ENCODE assay signal across 2 cellular contexts in the genomic region with DNA sequence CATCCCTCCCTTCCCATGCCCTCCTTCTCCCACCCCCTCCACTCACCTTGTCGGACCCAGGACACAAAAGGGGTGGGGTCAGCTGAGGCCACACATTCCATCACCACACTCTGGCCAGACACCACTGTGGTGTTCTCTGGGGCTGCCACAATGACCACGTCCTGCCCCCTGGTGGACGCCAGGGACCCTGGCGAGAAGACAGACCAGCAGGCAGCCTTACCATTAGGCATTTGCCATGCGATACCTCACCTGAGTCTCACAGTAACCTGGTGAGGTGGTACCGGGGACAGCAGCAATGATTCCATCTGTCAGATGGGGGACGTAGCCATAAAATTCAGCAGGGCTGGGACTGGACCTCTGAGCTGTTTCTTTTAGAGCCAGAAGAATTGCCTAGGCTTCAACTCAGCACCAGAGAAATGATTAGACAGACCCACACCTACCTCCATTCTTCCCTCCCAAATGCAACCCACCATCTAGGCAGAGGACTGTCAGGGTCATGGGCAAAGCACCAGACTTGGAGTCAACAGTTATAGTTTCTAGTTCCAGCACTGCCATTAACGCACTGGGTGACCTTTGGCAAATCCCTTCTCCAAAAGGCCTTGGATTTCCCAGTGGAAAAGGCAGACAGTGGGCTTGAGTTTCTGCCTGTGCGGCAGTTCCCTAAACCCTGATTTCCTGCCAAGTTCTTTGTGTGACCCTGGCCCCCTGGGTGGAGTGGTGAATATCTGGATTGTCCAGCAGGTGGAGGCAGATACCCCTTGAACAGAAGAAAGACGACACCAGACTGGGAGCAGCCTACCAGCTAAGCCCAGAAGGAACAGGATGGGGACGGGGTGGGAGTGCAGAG.
A peak's percentile ranks its signal among the peaks of the same experiment; 100 is the strongest.
TF ChIP-seq lines count a peak whose summit lies in the region.

No MANE protein-coding gene starts in this region.

TF ChIP-seq in HEK293, 187 proteins besides CTCF, POLR2A, EP300 and RAD21 (continues in another document):
- no peak for TF ChIP-seq SCRT1 (tag by site-specific recombination; IDR thresholded peaks at IDR 0.05; ENCODE audit: borderline replicate concordance)
- peak; percentile 46; the same call in 1 of the 2 replicates for TF ChIP-seq WT1 (tag by site-specific recombination; IDR thresholded peaks at IDR 0.05)
- TF ChIP-seq MZF1 (tag by site-specific recombination; IDR thresholded peaks at IDR 0.05; ENCODE audit: borderline replicate concordance) = no peak
- peak; percentile 84; the same call in 1 of the 2 replicates for TF ChIP-seq ZNF2 (tag by site-specific recombination; IDR thresholded peaks at IDR 0.05)
- TF ChIP-seq ZBTB17 (tag by site-specific recombination; IDR thresholded peaks at IDR 0.05) = peak; percentile 89
- TF ChIP-seq, protein P1, sequence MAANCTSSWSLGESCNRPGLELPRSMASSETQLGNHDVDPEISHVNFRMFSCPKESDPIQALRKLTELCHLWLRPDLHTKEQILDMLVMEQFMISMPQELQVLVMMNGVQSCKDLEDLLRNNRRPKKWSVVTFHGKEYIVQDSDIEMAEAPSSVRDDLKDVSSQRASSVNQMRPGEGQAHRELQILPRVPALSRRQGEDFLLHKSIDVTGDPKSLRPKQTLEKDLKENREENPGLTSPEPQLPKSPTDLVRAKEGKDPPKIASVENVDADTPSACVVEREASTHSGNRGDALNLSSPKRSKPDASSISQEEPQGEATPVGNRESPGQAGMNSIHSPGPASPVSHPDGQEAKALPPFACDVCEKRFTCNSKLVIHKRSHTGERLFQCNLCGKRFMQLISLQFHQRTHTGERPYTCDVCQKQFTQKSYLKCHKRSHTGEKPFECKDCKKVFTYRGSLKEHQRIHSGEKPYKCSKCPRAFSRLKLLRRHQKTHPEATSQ (tag by site-specific recombination; IDR thresholded peaks at IDR 0.05) = no peak
- no peak for TF ChIP-seq ZNF114 (tag by site-specific recombination; IDR thresholded peaks at IDR 0.05)
- TF ChIP-seq, protein P2, sequence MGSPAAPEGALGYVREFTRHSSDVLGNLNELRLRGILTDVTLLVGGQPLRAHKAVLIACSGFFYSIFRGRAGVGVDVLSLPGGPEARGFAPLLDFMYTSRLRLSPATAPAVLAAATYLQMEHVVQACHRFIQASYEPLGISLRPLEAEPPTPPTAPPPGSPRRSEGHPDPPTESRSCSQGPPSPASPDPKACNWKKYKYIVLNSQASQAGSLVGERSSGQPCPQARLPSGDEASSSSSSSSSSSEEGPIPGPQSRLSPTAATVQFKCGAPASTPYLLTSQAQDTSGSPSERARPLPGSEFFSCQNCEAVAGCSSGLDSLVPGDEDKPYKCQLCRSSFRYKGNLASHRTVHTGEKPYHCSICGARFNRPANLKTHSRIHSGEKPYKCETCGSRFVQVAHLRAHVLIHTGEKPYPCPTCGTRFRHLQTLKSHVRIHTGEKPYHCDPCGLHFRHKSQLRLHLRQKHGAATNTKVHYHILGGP (tag by site-specific recombination; IDR thresholded peaks at IDR 0.05) = no peak
- TF ChIP-seq ZNF121 (tag by site-specific recombination; IDR thresholded peaks at IDR 0.05) = no peak
- TF ChIP-seq HOXC10 (CRISPR knock-in tag; IDR thresholded peaks at IDR 0.05) = no peak
- no peak for TF ChIP-seq ZBTB21 (tag by site-specific recombination; IDR thresholded peaks at IDR 0.05)
- TF ChIP-seq KLF10 (tag by site-specific recombination; IDR thresholded peaks at IDR 0.05) = no peak
- peak; percentile 99 for TF ChIP-seq ZFHX2 (tag by site-specific recombination; conservative IDR thresholded peaks at IDR 0.05)
- TF ChIP-seq GLIS1 (tag by site-specific recombination; IDR thresholded peaks at IDR 0.05) = peak; percentile 98
- TF ChIP-seq ZNF48 (tag by site-specific recombination; IDR thresholded peaks at IDR 0.05) = no peak
- peak; percentile 71; the same call in 1 of the 2 replicates for TF ChIP-seq ZNF391 (tag by site-specific recombination; IDR thresholded peaks at IDR 0.05; ENCODE audit: borderline replicate concordance, low read depth)
- TF ChIP-seq ZNF366 (tag by site-specific recombination; conservative IDR thresholded peaks at IDR 0.05) = no peak
- no peak for TF ChIP-seq SP2 (tag by site-specific recombination; IDR thresholded peaks at IDR 0.05)
- TF ChIP-seq TCF7L2 (IDR thresholded peaks at IDR 0.05; ENCODE audit: borderline replicate concordance, low read depth, low read length) = no peak
- no peak for TF ChIP-seq ZNF530 (tag by site-specific recombination; IDR thresholded peaks at IDR 0.05; ENCODE audit: low read depth)
- TF ChIP-seq ZIC2 (tag by site-specific recombination; IDR thresholded peaks at IDR 0.05) = peak; percentile 84
- no peak for TF ChIP-seq ZNF791 (tag by site-specific recombination; IDR thresholded peaks at IDR 0.05)
- TF ChIP-seq, protein P3, sequence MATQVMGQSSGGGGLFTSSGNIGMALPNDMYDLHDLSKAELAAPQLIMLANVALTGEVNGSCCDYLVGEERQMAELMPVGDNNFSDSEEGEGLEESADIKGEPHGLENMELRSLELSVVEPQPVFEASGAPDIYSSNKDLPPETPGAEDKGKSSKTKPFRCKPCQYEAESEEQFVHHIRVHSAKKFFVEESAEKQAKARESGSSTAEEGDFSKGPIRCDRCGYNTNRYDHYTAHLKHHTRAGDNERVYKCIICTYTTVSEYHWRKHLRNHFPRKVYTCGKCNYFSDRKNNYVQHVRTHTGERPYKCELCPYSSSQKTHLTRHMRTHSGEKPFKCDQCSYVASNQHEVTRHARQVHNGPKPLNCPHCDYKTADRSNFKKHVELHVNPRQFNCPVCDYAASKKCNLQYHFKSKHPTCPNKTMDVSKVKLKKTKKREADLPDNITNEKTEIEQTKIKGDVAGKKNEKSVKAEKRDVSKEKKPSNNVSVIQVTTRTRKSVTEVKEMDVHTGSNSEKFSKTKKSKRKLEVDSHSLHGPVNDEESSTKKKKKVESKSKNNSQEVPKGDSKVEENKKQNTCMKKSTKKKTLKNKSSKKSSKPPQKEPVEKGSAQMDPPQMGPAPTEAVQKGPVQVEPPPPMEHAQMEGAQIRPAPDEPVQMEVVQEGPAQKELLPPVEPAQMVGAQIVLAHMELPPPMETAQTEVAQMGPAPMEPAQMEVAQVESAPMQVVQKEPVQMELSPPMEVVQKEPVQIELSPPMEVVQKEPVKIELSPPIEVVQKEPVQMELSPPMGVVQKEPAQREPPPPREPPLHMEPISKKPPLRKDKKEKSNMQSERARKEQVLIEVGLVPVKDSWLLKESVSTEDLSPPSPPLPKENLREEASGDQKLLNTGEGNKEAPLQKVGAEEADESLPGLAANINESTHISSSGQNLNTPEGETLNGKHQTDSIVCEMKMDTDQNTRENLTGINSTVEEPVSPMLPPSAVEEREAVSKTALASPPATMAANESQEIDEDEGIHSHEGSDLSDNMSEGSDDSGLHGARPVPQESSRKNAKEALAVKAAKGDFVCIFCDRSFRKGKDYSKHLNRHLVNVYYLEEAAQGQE (tag by site-specific recombination; IDR thresholded peaks at IDR 0.05) = peak; percentile 50; the same call in 1 of the 2 replicates
- TF ChIP-seq ZNF112 (tag by site-specific recombination; IDR thresholded peaks at IDR 0.05) = no peak
- TF ChIP-seq, protein P4, sequence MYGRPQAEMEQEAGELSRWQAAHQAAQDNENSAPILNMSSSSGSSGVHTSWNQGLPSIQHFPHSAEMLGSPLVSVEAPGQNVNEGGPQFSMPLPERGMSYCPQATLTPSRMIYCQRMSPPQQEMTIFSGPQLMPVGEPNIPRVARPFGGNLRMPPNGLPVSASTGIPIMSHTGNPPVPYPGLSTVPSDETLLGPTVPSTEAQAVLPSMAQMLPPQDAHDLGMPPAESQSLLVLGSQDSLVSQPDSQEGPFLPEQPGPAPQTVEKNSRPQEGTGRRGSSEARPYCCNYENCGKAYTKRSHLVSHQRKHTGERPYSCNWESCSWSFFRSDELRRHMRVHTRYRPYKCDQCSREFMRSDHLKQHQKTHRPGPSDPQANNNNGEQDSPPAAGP (tag by site-specific recombination; IDR thresholded peaks at IDR 0.05) = peak; percentile 52; the same call in 1 of the 2 replicates
- TF ChIP-seq ZSCAN30 (tag by site-specific recombination; IDR thresholded peaks at IDR 0.05) = peak; percentile 77

TF ChIP-seq in H1, 55 proteins besides CTCF, POLR2A, EP300 and RAD21:
- 0 out of 2 replicates have a peak, but pooled peaks have one; percentile 32 for TF ChIP-seq TCF12 (IDR thresholded peaks at IDR 0.05; ENCODE audit: low read depth, low read length)
- TF ChIP-seq SRF (IDR thresholded peaks at IDR 0.05; ENCODE audit: low read depth, low read length) = no peak
- no peak for TF ChIP-seq KDM5A (IDR thresholded peaks at IDR 0.05; ENCODE audit: low read length)
- no peak for TF ChIP-seq CTBP2 (IDR thresholded peaks at IDR 0.05; ENCODE audit: borderline replicate concordance, insufficient read depth, insufficient read length, low read length)
- TF ChIP-seq, protein P5, sequence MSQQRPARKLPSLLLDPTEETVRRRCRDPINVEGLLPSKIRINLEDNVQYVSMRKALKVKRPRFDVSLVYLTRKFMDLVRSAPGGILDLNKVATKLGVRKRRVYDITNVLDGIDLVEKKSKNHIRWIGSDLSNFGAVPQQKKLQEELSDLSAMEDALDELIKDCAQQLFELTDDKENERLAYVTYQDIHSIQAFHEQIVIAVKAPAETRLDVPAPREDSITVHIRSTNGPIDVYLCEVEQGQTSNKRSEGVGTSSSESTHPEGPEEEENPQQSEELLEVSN (IDR thresholded peaks at IDR 0.05) = peak; percentile 12; the same call in 1 of the 2 replicates
- 0 out of 4 replicates have a peak, but pooled peaks of 1 of the 2 experiments have one; percentile 49 for TF ChIP-seq HDAC2 (IDR thresholded peaks at IDR 0.05; ENCODE audit: borderline replicate concordance in 1 of 2, low read depth in 2 of 2, low read length in 2 of 2)
- no peak for TF ChIP-seq ASH2L (IDR thresholded peaks at IDR 0.05; ENCODE audit: low read length)
- TF ChIP-seq CHD1 (IDR thresholded peaks at IDR 0.05; ENCODE audit: low read depth, low read length) = 0 out of 2 replicates have a peak, but pooled peaks have one; percentile 25
- TF ChIP-seq EZH2 (IDR thresholded peaks at IDR 0.05; ENCODE audit: low read depth, low read length, severe bottlenecking) = peak; percentile 40
- TF ChIP-seq, protein P6, sequence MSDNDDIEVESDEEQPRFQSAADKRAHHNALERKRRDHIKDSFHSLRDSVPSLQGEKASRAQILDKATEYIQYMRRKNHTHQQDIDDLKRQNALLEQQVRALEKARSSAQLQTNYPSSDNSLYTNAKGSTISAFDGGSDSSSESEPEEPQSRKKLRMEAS (IDR thresholded peaks at IDR 0.05) = peak; percentile 82
- no peak for TF ChIP-seq NRF1 (IDR thresholded peaks at IDR 0.05; ENCODE audit: low read depth, low read length)
- TF ChIP-seq POLR2AphosphoS5 (IDR thresholded peaks at IDR 0.05; ENCODE audit: low read depth, low read length) = no peak
- TF ChIP-seq CREB1 (IDR thresholded peaks at IDR 0.05) = peak; percentile 43; the same call in 1 of the 2 replicates
- no peak for TF ChIP-seq RFX5 (IDR thresholded peaks at IDR 0.05; ENCODE audit: borderline replicate concordance, low read depth, low read length)
- peak; percentile 82 for TF ChIP-seq SAP30 (IDR thresholded peaks at IDR 0.05; ENCODE audit: insufficient read depth, insufficient replicate concordance, low read length)
- TF ChIP-seq TAF7 (optimal IDR thresholded peaks at IDR 0.05; ENCODE audit: borderline replicate concordance, low read depth, low read length) = peak; percentile 27
- peak; percentile 54; the same call in 1 of the 2 replicates for TF ChIP-seq SP1 (IDR thresholded peaks at IDR 0.05; ENCODE audit: low read depth, low read length)
- TF ChIP-seq TEAD4 (IDR thresholded peaks at IDR 0.05; ENCODE audit: low read depth, low read length) = peak; percentile 65
- peak; percentile 60; the same call in 1 of the 2 replicates for TF ChIP-seq YY1 (IDR thresholded peaks at IDR 0.05; ENCODE audit: low read depth, low read length)
- TF ChIP-seq EGR1 (IDR thresholded peaks at IDR 0.05; ENCODE audit: borderline replicate concordance, low read depth, low read length) = peak; percentile 81; the same call in 1 of the 2 replicates
- TF ChIP-seq BACH1 (IDR thresholded peaks at IDR 0.05; ENCODE audit: low read length) = peak; percentile 56; the same call in 1 of the 2 replicates
- 0 out of 2 replicates have a peak, but pooled peaks have one; percentile 62 for TF ChIP-seq SP4 (IDR thresholded peaks at IDR 0.05; ENCODE audit: low read length)
- TF ChIP-seq SIN3A (conservative IDR thresholded peaks at IDR 0.05 in 1 of 2, IDR thresholded peaks at IDR 0.05 in 1 of 2; ENCODE audit: low read depth in 1 of 2, low read length in 2 of 2) = peak; percentile 56 to 90; a peak in 2 of 4 replicates
- peak; percentile 66 for TF ChIP-seq CHD2 (IDR thresholded peaks at IDR 0.05; ENCODE audit: low read length)
